Comparison of ENCODE assay signal across 10 cellular contexts in genomic region chr2:160516547-160517365, GRCh38. TPM values are rescaled to one million over a fixed set of nuclear protein-coding genes. Genes with fewer than 3 reads are reported as not detected.
A peak's percentile ranks its signal among the peaks of the same experiment; 100 is the strongest.
DNase-seq lines count a peak whose midpoint lies in the region; ATAC-seq, FAIRE-seq and TF ChIP-seq lines count a peak whose summit lies in the region.
"Had no signal": no experiment of that assay in that cellular context is flagged by ENCODE, and none has a peak within 500 bp of the region (broad histone marks: within the 10 kb centered on the region; RNA-seq: fewer than 3 reads in every experiment).

No MANE protein-coding gene starts in this region.

- H3K27ac ChIP-seq in K562 (ENCODE audit: extremely low read depth, low read depth, low read length), result no peak overlapping the region
- no peak overlapping the region for H3K27ac ChIP-seq in upper lobe of right lung

- FAIRE-seq in K562 (lab: Jason Lieb, UNC), result peak; percentile 15
- FAIRE-seq: endometrium had no signal

- no peak for TF ChIP-seq POLR2A in K562 (conservative IDR thresholded peaks at IDR 0.05)

- H3K4me1 ChIP-seq in K562 (replicated peaks in 1 of 2; ENCODE audit: control insufficient read depth in 2 of 2, insufficient read depth in 2 of 2, low read length in 2 of 2) (no peaks in the 10 kb centered on the region), upper lobe of right lung (no peaks in the 10 kb centered on the region)

- no peak overlapping the region for H2AFZ ChIP-seq in K562 (ENCODE audit: low read depth, low read length)

- POLR2A ChIA-PET in K562 (lab: Yijun Ruan, JAX), result interaction anchor here (0.6 kb wide), 2 partner anchors 19 to 371 kb away, joined by 3 to 4 read pairs; no protein-coding TSS in a partner anchor

- TF ChIP-seq EP300 in K562 (IDR thresholded peaks at IDR 0.05; ENCODE audit: low read length), result no peak

- no peaks in the 10 kb centered on the region for H3K9me3 ChIP-seq in K562 (replicated peaks; ENCODE audit: control insufficient read depth, insufficient read depth, low read depth, low read length)
- H3K9me3 ChIP-seq in upper lobe of right lung, result no peaks in the 10 kb centered on the region

- H3K79me2 ChIP-seq in K562 (ENCODE audit: control insufficient read depth, insufficient read depth, low read length), result no peaks in the 10 kb centered on the region

- TF ChIP-seq RAD21 in K562 (CRISPR knock-in tag; conservative IDR thresholded peaks at IDR 0.05 in 1 of 2, IDR thresholded peaks at IDR 0.05 in 1 of 2), result no peak

- no peak overlapping the region for H3K4me2 ChIP-seq in K562 (ENCODE audit: insufficient read depth, low read length)

- CTCF ChIA-PET in K562 (lab: Yijun Ruan, JAX; ENCODE audit: low intra/inter-chr PET ratio), result no interaction called here

- H3K9ac ChIP-seq in K562 (ENCODE audit: insufficient read depth in 1 of 2, low read depth in 2 of 2, low read length in 2 of 2), result no peak overlapping the region

- H4K20me1 ChIP-seq in K562 (replicated peaks; ENCODE audit: control insufficient read depth, insufficient read depth, low read length), result no peaks in the 10 kb centered on the region

- TF ChIP-seq CTCF in K562 (IDR thresholded peaks at IDR 0.05 in 2 of 3, conservative IDR thresholded peaks at IDR 0.05 in 1 of 3; ENCODE audit: insufficient read depth in 2 of 3, low read depth in 1 of 3, low read length in 3 of 3) (no peak), upper lobe of right lung (IDR thresholded peaks at IDR 0.05) (no peak)

- no TSS peak for BruUV-seq in K562 (replicated peaks; lab: Mats Ljungman, UMichigan)

- under 1% methylated on average over 10 of the region's 10 CpGs for WGBS in K562 (ENCODE audit: insufficient coverage, low coverage, missing lambda C conversion rate)

- peak; percentile 30 for DNase-seq in stimulated activated CD4-positive, alpha-beta T cell treated with anti-CD3 and anti-CD28 coated beads, Interleukin-15, amount 100 ng/mL, for 24 hours
- DNase-seq in stimulated activated CD4-positive, alpha-beta T cell treated with anti-CD3 and anti-CD28 coated beads, Interleukin-2, amount 100 ng/mL, for 48 hours, result no peak
- DNase-seq in K562 (ENCODE audit: extremely low read depth in 1 of 4, low spot score in 3 of 4), result no peak
- no peak for DNase-seq in upper lobe of right lung
- DNase-seq in cortex of kidney (lab: John Stamatoyannopoulos, UW), result no peak
- DNase-seq in hippocampal formation (lab: John Stamatoyannopoulos, UW), result no peak
- DNase-seq: nephron progenitor cell had no signal

- intact Hi-C loops in K562 (cut with micrococcal nuclease) (no loop called here), upper lobe of right lung (cut with DNase I) (no loop called here)

- H3K4me3 ChIP-seq in K562, result no peak overlapping the region
- H3K4me3 ChIP-seq in upper lobe of right lung, result no peak overlapping the region

- ATAC-seq in HG03442 (IDR thresholded peaks at IDR 0.05; ENCODE audit: unreplicated experiment), result peak; percentile 87
- no peak for ATAC-seq in K562
- ATAC-seq in upper lobe of right lung, result peak; percentile 38
- ATAC-seq in HG03280 (IDR thresholded peaks at IDR 0.05; ENCODE audit: unreplicated experiment), result no peak

- no peaks in the 10 kb centered on the region for H3K9me1 ChIP-seq in K562 (ENCODE audit: control insufficient read depth, insufficient read depth, low read length)

- no peaks in the 10 kb centered on the region for H3K36me3 ChIP-seq in K562 (ENCODE audit: control insufficient read depth, insufficient read depth, low read length)
- H3K36me3 ChIP-seq in upper lobe of right lung, result no peaks in the 10 kb centered on the region

- no peaks in the 10 kb centered on the region for H3K27me3 ChIP-seq in K562 (ENCODE audit: control insufficient read depth in 2 of 2, insufficient read depth in 2 of 2, low read length in 2 of 2)
- no peaks in the 10 kb centered on the region for H3K27me3 ChIP-seq in upper lobe of right lung

- in situ Hi-C loops in K562 (cut with MboI), result no loop called here

TF ChIP-seq in K562, 482 proteins besides CTCF, POLR2A, EP300 and RAD21:
- TF ChIP-seq ELF4 (CRISPR knock-in tag; IDR thresholded peaks at IDR 0.05) (no peak), TAF7 (tag; IDR thresholded peaks at IDR 0.05) (no peak), ARID4B (CRISPR knock-in tag; IDR thresholded peaks at IDR 0.05) (no peak), TAF9B (IDR thresholded peaks at IDR 0.05; ENCODE audit: partially characterized antibody) (no peak), RBBP5 (IDR thresholded peaks at IDR 0.05; ENCODE audit: borderline replicate concordance, insufficient read depth, low read length, poor library complexity, severe bottlenecking) (no peak), ZBTB2 (IDR thresholded peaks at IDR 0.05) (no peak), NONO (IDR thresholded peaks at IDR 0.05; ENCODE audit: low read depth in 2 of 2, low read length in 1 of 2) (no peak), ZNF347 (CRISPR knock-in tag; IDR thresholded peaks at IDR 0.05; ENCODE audit: low read depth) (no peak), SMAD3 (CRISPR knock-in tag; conservative IDR thresholded peaks at IDR 0.05) (no peak), PYGO2 (tag; IDR thresholded peaks at IDR 0.05) (no peak)
- TF ChIP-seq, protein P1, sequence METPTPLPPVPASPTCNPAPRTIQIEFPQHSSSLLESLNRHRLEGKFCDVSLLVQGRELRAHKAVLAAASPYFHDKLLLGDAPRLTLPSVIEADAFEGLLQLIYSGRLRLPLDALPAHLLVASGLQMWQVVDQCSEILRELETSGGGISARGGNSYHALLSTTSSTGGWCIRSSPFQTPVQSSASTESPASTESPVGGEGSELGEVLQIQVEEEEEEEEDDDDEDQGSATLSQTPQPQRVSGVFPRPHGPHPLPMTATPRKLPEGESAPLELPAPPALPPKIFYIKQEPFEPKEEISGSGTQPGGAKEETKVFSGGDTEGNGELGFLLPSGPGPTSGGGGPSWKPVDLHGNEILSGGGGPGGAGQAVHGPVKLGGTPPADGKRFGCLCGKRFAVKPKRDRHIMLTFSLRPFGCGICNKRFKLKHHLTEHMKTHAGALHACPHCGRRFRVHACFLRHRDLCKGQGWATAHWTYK (CRISPR knock-in tag; IDR thresholded peaks at IDR 0.05), result no peak
TF ChIP-seq in K562: peak in this region for 0.

RNA-seq across cellular contexts. Expression of gene RBMS1, which starts 23.1 kb away (rescaled TPM):
- 0.69 TPM in 1 of 2 replicates, not detected in the other for total RNA-seq in K562 (2011; cell fraction: chromatin; rRNA removed; ENCODE audit: low replicate concordance)
- total RNA-seq in K562 (2011; cell fraction: nucleolus; rRNA removed), result 0.50 TPM in 1 of 2 replicates, not detected in the other
- 0.22 and 0.38 TPM in 2 replicates for total RNA-seq in K562 (2011; cell fraction: nucleoplasm; rRNA removed)
- total RNA-seq in K562 (2014; rRNA removed), result not detected in 2 replicates
- total RNA-seq in K562 (2014; rRNA removed; fragmentation: Illumina TruSeq; extraction: Trizol), result 0.04 TPM in 1 of 2 replicates, not detected in the other
- not detected in 2 replicates for total RNA-seq in K562 (2015; rRNA removed; fragmentation: Illumina TruSeq; extraction: Trizol)
- total RNA-seq in K562 (2021), result 0.09 and 0.38 TPM in 2 replicates
- 0.11 and 0.31 TPM in 2 replicates for polyA plus RNA-seq in K562 (2011; rRNA removed)
- polyA plus RNA-seq in K562 (2011; cell fraction: cytosol; rRNA removed), result 0.03 and 0.25 TPM in 2 replicates
- 0.15 and 0.17 TPM in 2 replicates for polyA plus RNA-seq in K562 (2011; cell fraction: nucleus; rRNA removed)
- 0.05 and 0.06 TPM in 2 replicates for polyA plus RNA-seq in K562 (2012)
- not detected in 2 replicates for polyA plus RNA-seq in K562 (2014; fragmentation: Illumina TruSeq; extraction: Trizol)
- polyA plus RNA-seq in K562 (2014; fragmentation: Nextera tagmentation; extraction: Ambion mirVana), result not detected
- 0.07 TPM in 1 of 2 replicates, not detected in the other for polyA plus RNA-seq in K562 (2014; rRNA removed)
- polyA minus RNA-seq in K562 (2011; rRNA and poly(A)+ RNA removed), result 0.06 and 0.70 TPM in 2 replicates
- polyA minus RNA-seq in K562 (2011; cell fraction: cytosol; rRNA and poly(A)+ RNA removed), result not detected in 2 replicates
- 0.13 and 0.56 TPM in 2 replicates for polyA minus RNA-seq in K562 (2011; cell fraction: nucleus; rRNA and poly(A)+ RNA removed)
- total RNA-seq in upper lobe of right lung, result 102 TPM

Comparison
In these comparisons a context has a peak if more than half of its experiments do, and no peak if none do; other contexts are left out.
1. ATAC-seq: peak in HG03442 (single experiment) and upper lobe of right lung (single experiment); none in K562 (single experiment) and HG03280 (single experiment).
2. RNA of gene RBMS1, which starts 23.1 kb away (total RNA-seq): 102 TPM in upper lobe of right lung (single experiment); 0.04 to 0.69 TPM in K562; every median in the first group is over 10 times any median in the second.